ENCODE assay signal across 18 cellular contexts in the genomic region with DNA sequence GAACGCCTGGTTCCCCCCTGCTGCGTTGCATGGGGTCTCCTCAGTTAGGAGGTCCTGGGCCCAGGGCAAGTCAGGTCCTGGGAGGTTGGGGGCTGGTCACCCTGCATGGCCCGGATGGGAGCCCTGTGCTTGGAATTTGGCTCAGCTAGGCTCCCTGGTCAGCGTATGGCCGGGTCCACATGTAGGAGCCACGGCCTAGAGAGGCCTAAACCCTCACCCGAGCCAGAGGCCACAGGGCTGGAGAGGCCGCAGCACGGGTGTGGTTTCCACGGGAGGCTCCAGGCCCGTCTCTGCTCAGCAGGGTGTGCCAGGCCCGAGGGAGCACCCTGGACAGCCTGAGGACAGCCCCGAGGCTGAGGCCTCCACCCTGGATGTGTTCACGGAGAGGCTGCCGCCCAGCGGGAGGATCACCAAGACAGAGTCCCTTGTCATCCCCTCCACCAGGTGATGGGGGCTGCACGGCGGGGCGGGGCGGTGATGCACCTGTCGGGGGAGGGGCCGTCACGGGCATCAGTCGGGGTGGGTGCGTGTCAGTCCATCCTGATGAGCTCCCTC. TPM values are rescaled to one million over a fixed set of nuclear protein-coding genes. Genes with fewer than 3 reads are reported as not detected.
DNase-seq lines count a peak whose midpoint lies in the region; ATAC-seq and TF ChIP-seq lines count a peak whose summit lies in the region.
"Had no signal": no experiment of that assay in that cellular context is flagged by ENCODE, and none has a peak within 500 bp of the region (broad histone marks: within the 10 kb centered on the region; RNA-seq: fewer than 3 reads in every experiment).

No MANE protein-coding gene starts in this region.

- TF ChIP-seq CTCF in left ventricle myocardium inferior (IDR thresholded peaks at IDR 0.05; ENCODE audit: borderline replicate concordance) (no peak), mucosa of descending colon (IDR thresholded peaks at IDR 0.05) (no peak)

- no peaks in the 10 kb centered on the region for H3K27me3 ChIP-seq in right cardiac atrium (ENCODE audit: control insufficient read depth, insufficient read depth)
- H3K27me3 ChIP-seq in left ventricle myocardium inferior (ENCODE audit: low read depth) = no peaks in the 10 kb centered on the region
- H3K27me3 ChIP-seq: BLaER1 had no signal

- peak; percentile 57 for DNase-seq in Right ventricle myocardium inferior (ENCODE audit: missing footprints)
- no peak for DNase-seq in cardiac septum (ENCODE audit: low spot score)
- peak; percentile 13 to 54 (median 47) for DNase-seq in right cardiac atrium
- DNase-seq in left ventricle myocardium inferior = no peak
- peak in 2 of 3 donors; percentile 18 to 47 for DNase-seq in mucosa of descending colon
- no peak for DNase-seq in NCI-H187 treated with DMSO at 0.1 percent for 48 hours (lab: John Stamatoyannopoulos, UW)
- no peak for DNase-seq in erythroblast (lab: John Stamatoyannopoulos, UW)
- DNase-seq: Caco-2; CD4-positive, CD25-positive, alpha-beta regulatory T cell; CD8-positive, alpha-beta T cell; DMS153; DND-41; GM23248; H7; HCEC 1CT had no signal

- H3K36me3 ChIP-seq in left ventricle myocardium inferior = peaks cover 48% of the 10 kb centered on the region
- H3K36me3 ChIP-seq in mucosa of descending colon (ENCODE audit: low read depth) = no peaks in the 10 kb centered on the region

- no peak overlapping the region for H3K27ac ChIP-seq in right cardiac atrium (ENCODE audit: low read length)
- no peak overlapping the region for H3K27ac ChIP-seq in left ventricle myocardium inferior (replicated peaks)
- H3K27ac ChIP-seq: 22Rv1, BLaER1, C4-2B, GM23248 had no signal

- no peaks in the 10 kb centered on the region for H3K4me1 ChIP-seq in right cardiac atrium (ENCODE audit: control insufficient read depth, insufficient read depth, low read length)
- H3K4me1 ChIP-seq in left ventricle myocardium inferior = no peaks in the 10 kb centered on the region
- no peaks in the 10 kb centered on the region for H3K4me1 ChIP-seq in mucosa of descending colon (ENCODE audit: low read depth)
- H3K4me1 ChIP-seq: Caco-2 had no signal

- no peak for TF ChIP-seq POLR2A in erythroblast (IDR thresholded peaks at IDR 0.05; ENCODE audit: low read length)

- H3K9me3 ChIP-seq in right cardiac atrium (ENCODE audit: control insufficient read depth, low read length) = no peaks in the 10 kb centered on the region
- no peaks in the 10 kb centered on the region for H3K9me3 ChIP-seq in left ventricle myocardium inferior (replicated peaks)
- H3K9me3 ChIP-seq in mucosa of descending colon = no peaks in the 10 kb centered on the region
- H3K9me3 ChIP-seq: BLaER1, Caco-2 had no signal

- intact Hi-C loops in Right ventricle myocardium inferior (cut with DNase I) = no loop called here
- intact Hi-C loops in cardiac septum (cut with DNase I) = no loop called here
- intact Hi-C loops in right cardiac atrium (cut with DNase I) = no loop called here
- intact Hi-C loops in left ventricle myocardium inferior (cut with micrococcal nuclease) = no loop called here
- intact Hi-C loops in mucosa of descending colon (cut with DNase I, micrococcal nuclease) = no loop called here

- 87% methylated on average over 25 of the region's 25 CpGs for WGBS in right cardiac atrium

- H3K4me3 ChIP-seq in right cardiac atrium (ENCODE audit: low read length) (no peak overlapping the region), left ventricle myocardium inferior (no peak overlapping the region), mucosa of descending colon (no peak overlapping the region)
- H3K4me3 ChIP-seq: BLaER1, GM23248 had no signal

- ATAC-seq in Right ventricle myocardium inferior (no peak), right cardiac atrium (no peak), mucosa of descending colon (no peak)
- ATAC-seq: CD8-positive, alpha-beta T cell had no signal

RNA-seq across cellular contexts. Expression of a gene that starts 17.6 kb away (rescaled TPM):
- total RNA-seq in Right ventricle myocardium inferior = 2.4 TPM
- 0.46 TPM for total RNA-seq in cardiac septum
- 1 to 10 TPM in 2 of 4 donors, under 1 TPM in 2; 0.46 to 1.9 (median 1.00) TPM for total RNA-seq in right cardiac atrium
- polyA plus RNA-seq in right cardiac atrium = 0.05 TPM
- total RNA-seq in left ventricle myocardium inferior = 0.99 TPM
- total RNA-seq in mucosa of descending colon = 1 to 10 TPM in 1 of 3 donors, under 1 TPM in 2; 0.84 to 2.0 (median 0.95) TPM

RNA-seq across cellular contexts. Expression of a gene that starts 38.9 kb away (rescaled TPM):
- total RNA-seq in Right ventricle myocardium inferior = 192 TPM
- total RNA-seq in cardiac septum = 140 TPM
- total RNA-seq in right cardiac atrium = 100 to 1,000 TPM; 121 to 179 (median 157) TPM
- 131 TPM for polyA plus RNA-seq in right cardiac atrium
- total RNA-seq in left ventricle myocardium inferior = 192 TPM
- 100 to 1,000 TPM in 1 of 3 donors, 10 to 100 TPM in 2; 76.4 to 105 (median 79.7) TPM for total RNA-seq in mucosa of descending colon

Comparison
In these comparisons a context has a peak if more than half of its experiments do, and no peak if none do; other contexts are left out.
1. DNase-seq: peak in Right ventricle myocardium inferior (single experiment), right cardiac atrium (3 of 3) and mucosa of descending colon (2 of 3); none in cardiac septum (single experiment), left ventricle myocardium inferior (single experiment), NCI-H187 treated with DMSO at 0.1 percent for 48 hours (single experiment) and erythroblast (0 of 2).